Comparison of ENCODE assay signal across 12 cellular contexts in genomic region chr11:119691701-119692546, GRCh38. TPM values are rescaled to one million over a fixed set of nuclear protein-coding genes. Genes with fewer than 3 reads are reported as not detected.
DNase-seq lines count a peak whose midpoint lies in the region; ATAC-seq and TF ChIP-seq lines count a peak whose summit lies in the region.
"Had no signal": no experiment of that assay in that cellular context is flagged by ENCODE, and none has a peak within 500 bp of the region (broad histone marks: within the 10 kb centered on the region; RNA-seq: fewer than 3 reads in every experiment).

No MANE protein-coding gene starts in this region.

- peaks cover 35 to 53% of the 10 kb centered on the region in 2 donors for H3K4me1 Mint-ChIP-seq in effector memory CD8-positive, alpha-beta T cell (ENCODE audit: low read depth in 2 of 2)
- no peaks in the 10 kb centered on the region for H3K4me1 Mint-ChIP-seq in stimulated activated memory B cell treated with anti-CD40 and anti-IgM and Interleukin-4, amounts not matched to agents 10 μg/mL and 1 μg/mL and 100 μg/mL, for 72 hours
- H3K4me1 Mint-ChIP-seq: B cell had no signal

- no peaks in the 10 kb centered on the region for H3K79me2 ChIP-seq in OCI-LY7 (ENCODE audit: insufficient read depth, low read depth, low read length)

- H3K4me1 ChIP-seq in OCI-LY7 (ENCODE audit: insufficient read depth, low read length, poor library complexity, severe bottlenecking), result peaks cover 16% of the 10 kb centered on the region

- no peak for DNase-seq in HL-60 (ENCODE audit: low read depth in 1 of 2, low spot score in 1 of 2)
- peak; percentile 43 for DNase-seq in NCI-H510A treated with DMSO at 0.1 percent for 48 hours (lab: John Stamatoyannopoulos, UW)
- no peak for DNase-seq in effector memory CD8-positive, alpha-beta T cell
- DNase-seq in stimulated activated naive CD8-positive, alpha-beta T cell treated with anti-CD3 and anti-CD28 coated beads, Interleukin-15, Interleukin-2, amounts not matched to agents 100 U/mL and 50 U/mL, for 24 hours, result no peak
- DNase-seq in OCI-LY7 (ENCODE audit: low spot score), result no peak
- DNase-seq: effector CD4-positive, alpha-beta T cell; NCI-H2029 had no signal

- no peaks in the 10 kb centered on the region for H4K20me1 ChIP-seq in OCI-LY7 (ENCODE audit: insufficient read depth, low read length)

- H3K27ac ChIP-seq in HL-60 (replicated peaks), result peak overlapping the region; percentile 10; the same call in 1 of the 2 replicates
- H3K27ac ChIP-seq in OCI-LY7 (ENCODE audit: low read depth, low read length, poor library complexity, severe bottlenecking), result no peak overlapping the region

- no TSS peak for BruUV-seq in OCI-LY7 (replicated peaks; lab: Mats Ljungman, UMichigan)

- H3K4me3 ChIP-seq in HL-60 (replicated peaks; ENCODE audit: insufficient read depth, low read length), result no peak overlapping the region
- no peak overlapping the region for H3K4me3 ChIP-seq in OCI-LY7 (ENCODE audit: low read depth, low read length, poor library complexity, severe bottlenecking)

- TF ChIP-seq CTCF in HL-60 (IDR thresholded peaks at IDR 0.05; ENCODE audit: insufficient read depth, low read length) (no peak), OCI-LY7 (conservative IDR thresholded peaks at IDR 0.05; ENCODE audit: low read length) (no peak; the same call in 1 of the 2 replicates)

- peak overlapping the region in 1 of 2 donors; percentile 71 for H3K27ac Mint-ChIP-seq in effector memory CD8-positive, alpha-beta T cell
- no peak overlapping the region for H3K27ac Mint-ChIP-seq in stimulated activated memory B cell treated with anti-CD40 and anti-IgM and Interleukin-4, amounts not matched to agents 10 μg/mL and 1 μg/mL and 100 μg/mL, for 72 hours
- H3K27ac Mint-ChIP-seq: activated naive CD4-positive, alpha-beta T cell treated with anti-CD3 and anti-CD28 coated beads, Interleukin-2, amount 50 U/mL, for 24 hours; B cell had no signal

- H3K4me2 ChIP-seq in OCI-LY7 (ENCODE audit: low read length), result no peak overlapping the region

- H3K9me3 Mint-ChIP-seq in effector memory CD8-positive, alpha-beta T cell, result no peaks in the 10 kb centered on the region
- H3K9me3 Mint-ChIP-seq in stimulated activated memory B cell treated with anti-CD40 and anti-IgM and Interleukin-4, amounts not matched to agents 10 μg/mL and 1 μg/mL and 100 μg/mL, for 72 hours, result no peaks in the 10 kb centered on the region
- H3K9me3 Mint-ChIP-seq: activated naive CD4-positive, alpha-beta T cell treated with anti-CD3 and anti-CD28 coated beads, Interleukin-2, amount 50 U/mL, for 24 hours; T-helper 1 cell treated with Interleukin-12 subunit alpha and Interleukin-12 subunit beta and Interleukin-4 antibody, amounts not matched to agents 30 μg/mL and 1 μg/mL, for 36 hours had no signal

- intact Hi-C loops in OCI-LY7 (cut with micrococcal nuclease; ENCODE audit: unreplicated experiment), result no loop called here

- no peaks in the 10 kb centered on the region for H3K9me3 ChIP-seq in OCI-LY7 (ENCODE audit: low read length)

- H3K27me3 ChIP-seq in HL-60 (ENCODE audit: insufficient read depth, poor library complexity, severe bottlenecking), result no peaks in the 10 kb centered on the region

- no peaks in the 10 kb centered on the region for H3K36me3 ChIP-seq in OCI-LY7 (ENCODE audit: insufficient read depth, low read length)

- CTCF ChIA-PET in OCI-LY7 (lab: Charles Lee; ENCODE audit: unreplicated experiment), result interaction anchor here (0.6 kb wide), 2 partner anchors 144 to 398 kb away, joined by 3 read pairs; no protein-coding TSS in a partner anchor

- peaks cover 14 to 36% of the 10 kb centered on the region in 2 donors for H3K27me3 Mint-ChIP-seq in effector memory CD8-positive, alpha-beta T cell
- H3K27me3 Mint-ChIP-seq in stimulated activated memory B cell treated with anti-CD40 and anti-IgM and Interleukin-4, amounts not matched to agents 10 μg/mL and 1 μg/mL and 100 μg/mL, for 72 hours, result peaks cover 27% of the 10 kb centered on the region
- H3K27me3 Mint-ChIP-seq: activated naive CD4-positive, alpha-beta T cell treated with anti-CD3 and anti-CD28 coated beads, Interleukin-2, amount 50 U/mL, for 24 hours; B cell had no signal

- H3K36me3 Mint-ChIP-seq in effector memory CD8-positive, alpha-beta T cell (ENCODE audit: insufficient read depth), result peaks cover 15% of the 10 kb centered on the region
- H3K36me3 Mint-ChIP-seq in stimulated activated memory B cell treated with anti-CD40 and anti-IgM and Interleukin-4, amounts not matched to agents 10 μg/mL and 1 μg/mL and 100 μg/mL, for 72 hours, result no peaks in the 10 kb centered on the region
- H3K36me3 Mint-ChIP-seq: activated naive CD4-positive, alpha-beta T cell treated with anti-CD3 and anti-CD28 coated beads, Interleukin-2, amount 50 U/mL, for 24 hours had no signal

- H3K9me2 ChIP-seq in OCI-LY7 (ENCODE audit: insufficient read depth, low read length), result no peaks in the 10 kb centered on the region

- H3K4me3 Mint-ChIP-seq in effector memory CD8-positive, alpha-beta T cell, result peak overlapping the region; percentile 47 to 63
- H3K4me3 Mint-ChIP-seq in stimulated activated memory B cell treated with anti-CD40 and anti-IgM and Interleukin-4, amounts not matched to agents 10 μg/mL and 1 μg/mL and 100 μg/mL, for 72 hours, result no peak overlapping the region
- H3K4me3 Mint-ChIP-seq: activated naive CD4-positive, alpha-beta T cell treated with anti-CD3 and anti-CD28 coated beads, Interleukin-2, amount 50 U/mL, for 24 hours; B cell had no signal

- no peak overlapping the region for H2AFZ ChIP-seq in OCI-LY7 (ENCODE audit: low read length)

- POLR2A ChIA-PET in OCI-LY7 (lab: Charles Lee), result interaction anchor here (2.5 kb wide), 1 partner anchor 18 kb away, joined by 10 read pairs; no protein-coding TSS in a partner anchor

- ATAC-seq in effector memory CD8-positive, alpha-beta T cell (replicated peaks), result no peak
- peak; percentile 4 for ATAC-seq in stimulated activated memory B cell treated with anti-CD40 and anti-IgM and Interleukin-4, amounts not matched to agents 10 μg/mL and 1 μg/mL and 100 μg/mL, for 72 hours
- ATAC-seq in stimulated activated naive CD8-positive, alpha-beta T cell treated with anti-CD3 and anti-CD28 coated beads, Interleukin-15, Interleukin-2, amounts not matched to agents 100 U/mL and 50 U/mL, for 24 hours, result no peak
- ATAC-seq in HG03108 (IDR thresholded peaks at IDR 0.05; ENCODE audit: unreplicated experiment), result no peak

RNA-seq across cellular contexts. Expression of gene NECTIN1, which starts 37.1 kb away (rescaled TPM):
- 2.3 and 5.8 TPM in 2 replicates for total RNA-seq in OCI-LY7 (2014; rRNA removed; shearing (Covaris generic))
- 11.5 and 14.3 TPM in 2 replicates for total RNA-seq in OCI-LY7 (2022)
